In the genomic region with DNA sequence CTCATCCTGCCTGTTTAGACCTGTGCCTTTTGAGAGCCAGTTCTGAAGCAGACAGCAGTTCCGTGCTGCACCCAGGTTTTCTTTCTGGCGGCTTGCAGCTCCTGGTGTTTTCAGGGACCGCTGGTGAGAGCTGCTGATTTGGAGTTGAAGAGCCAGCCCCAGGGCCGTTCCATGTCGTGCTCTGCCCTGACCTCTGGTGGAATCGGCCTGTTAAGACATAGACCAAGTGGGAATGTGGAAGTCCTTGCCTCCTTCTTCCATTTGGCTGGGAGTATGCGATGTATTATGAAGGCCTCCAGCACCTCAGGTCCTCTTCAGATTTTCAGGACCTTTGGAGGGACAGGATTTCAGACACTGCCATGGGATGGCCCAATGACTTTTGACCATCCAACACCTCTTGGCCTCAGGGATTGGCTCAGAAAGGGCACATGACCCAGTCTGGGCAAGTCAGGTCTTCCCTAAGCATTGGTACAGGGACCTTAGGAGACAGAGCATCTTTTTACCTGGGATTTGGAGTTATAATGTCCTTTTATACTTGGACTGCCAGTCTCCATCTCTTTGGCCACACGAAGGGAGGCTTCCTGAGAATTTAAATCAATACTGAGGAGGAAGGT, we compare ENCODE assay signal across 8 cellular contexts.
DNase-seq lines count a peak whose midpoint lies in the region; ATAC-seq and TF ChIP-seq lines count a peak whose summit lies in the region.

No MANE protein-coding gene starts in this region.

- H3K4me1 Mint-ChIP-seq in HFFc6 (ENCODE audit: low read depth): peaks cover 8% of the 10 kb centered on the region; the same call in 1 of the 2 replicates

- no peak overlapping the region for H3K4me3 Mint-ChIP-seq in HFFc6

- H3K27ac Mint-ChIP-seq in HFFc6: no peak overlapping the region

- TF ChIP-seq CTCF in GM12865 (IDR thresholded peaks at IDR 0.05; ENCODE audit: insufficient read depth, low read depth, low read length, missing control alignments): peak; percentile 75
- peak; percentile 76 for TF ChIP-seq CTCF in HFFc6 (IDR thresholded peaks at IDR 0.05)
- TF ChIP-seq CTCF in WI38 (IDR thresholded peaks at IDR 0.05; ENCODE audit: low read depth, low read length): peak; percentile 68

- peak; percentile 60 for DNase-seq in GM12865 (ENCODE audit: low read depth)
- DNase-seq in HFFc6: peak; percentile 41
- DNase-seq in NCI-H2029 (lab: John Stamatoyannopoulos, UW): peak; percentile 28
- DNase-seq in central memory CD4-positive, alpha-beta T cell: peak; percentile 36
- peak; percentile 51 for DNase-seq in kidney glomerular epithelial cell (lab: John Stamatoyannopoulos, UW)
- peak; percentile 59 to 62 for DNase-seq in stimulated activated CD4-positive, alpha-beta T cell treated with anti-CD3 and anti-CD28 coated beads, Interleukin-2, amount 100 ng/mL, for 24 hours

- no peaks in the 10 kb centered on the region for H3K36me3 Mint-ChIP-seq in HFFc6 (ENCODE audit: low read depth)

- peaks cover 2% of the 10 kb centered on the region; the same call in 1 of the 2 replicates for H3K27me3 Mint-ChIP-seq in HFFc6 (ENCODE audit: insufficient read depth)

- no peaks in the 10 kb centered on the region for H3K9me3 Mint-ChIP-seq in HFFc6

- no peak overlapping the region for H3K4me3 ChIP-seq in GM12865 (ENCODE audit: low read depth, low read length)
- H3K4me3 ChIP-seq in WI38 (ENCODE audit: low read depth, low read length): no peak overlapping the region

- no peak for ATAC-seq in GM18873 (IDR thresholded peaks at IDR 0.05; ENCODE audit: low FRiP score, unreplicated experiment)
